In the genomic region with DNA sequence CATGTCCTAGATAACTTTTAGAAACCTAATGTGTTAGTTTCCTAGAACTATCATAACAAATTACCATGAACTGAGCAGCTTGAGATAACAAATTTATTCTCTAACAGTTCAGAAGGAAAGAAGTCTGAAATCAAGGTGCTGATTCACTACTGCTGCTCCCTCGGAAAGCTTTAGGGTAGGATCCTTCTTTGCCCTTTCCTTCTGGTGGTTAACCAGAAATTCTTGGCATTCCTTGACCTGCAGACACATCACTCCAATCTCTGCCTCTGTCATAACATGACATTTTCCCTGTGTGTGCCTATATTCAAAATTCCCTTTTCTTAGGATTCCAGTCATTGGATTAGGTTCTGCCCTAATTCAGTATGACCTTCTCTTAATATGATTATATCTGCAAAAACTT, we compare ENCODE assay signal across 16 cellular contexts.
DNase-seq lines count a peak whose midpoint lies in the region; ATAC-seq and TF ChIP-seq lines count a peak whose summit lies in the region.
"Had no signal": no experiment of that assay in that cellular context is flagged by ENCODE, and none has a peak within 500 bp of the region (broad histone marks: within the 10 kb centered on the region; RNA-seq: fewer than 3 reads in every experiment).

No MANE protein-coding gene starts in this region.

- peaks cover 24% of the 10 kb centered on the region for H3K4me1 Mint-ChIP-seq in osteocyte (ENCODE audit: unreplicated experiment)
- H3K4me1 Mint-ChIP-seq: CD8-positive, alpha-beta memory T cell had no signal

- H3K27ac ChIP-seq in RWPE2 (ENCODE audit: poor library complexity, severe bottlenecking) (peak overlapping the region; percentile 85), esophagus muscularis mucosa (replicated peaks in 1 of 4) (no peak overlapping the region)

- H3K36me3 Mint-ChIP-seq in osteocyte (ENCODE audit: unreplicated experiment): no peaks in the 10 kb centered on the region
- H3K36me3 Mint-ChIP-seq: activated naive CD4-positive, alpha-beta T cell treated with anti-CD3 and anti-CD28 coated beads, Interleukin-2, amount 50 U/mL, for 72 hours; CD8-positive, alpha-beta memory T cell had no signal

- intact Hi-C loops in esophagus muscularis mucosa (cut with DNase I): no loop called here

- no peak overlapping the region for H3K4me3 Mint-ChIP-seq in osteocyte (ENCODE audit: unreplicated experiment)
- H3K4me3 Mint-ChIP-seq: CD8-positive, alpha-beta memory T cell; nephron progenitor cell had no signal

- H3K9me3 ChIP-seq in RWPE2 (ENCODE audit: severe bottlenecking) (no peaks in the 10 kb centered on the region), esophagus muscularis mucosa (no peaks in the 10 kb centered on the region)

- DNase-seq in H4 (ENCODE audit: low spot score): peak; percentile 69
- peak; percentile 34 for DNase-seq in RWPE2 (ENCODE audit: low spot score)
- peak; percentile 64 for DNase-seq in epithelial cell of proximal tubule (ENCODE audit: low read depth)
- DNase-seq in osteocyte (ENCODE audit: extremely low spot score, unreplicated experiment): no peak
- no peak for DNase-seq in esophagus muscularis mucosa (ENCODE audit: extremely low spot score)
- DNase-seq in cerebellar cortex (ENCODE audit: low spot score): no peak
- no peak for DNase-seq in NCI-H748 (lab: John Stamatoyannopoulos, UW; ENCODE audit: unreplicated experiment)
- DNase-seq in GM13976 (ENCODE audit: low spot score): no peak
- DNase-seq: activated CD8-positive, alpha-beta memory T cell treated with anti-CD3 and anti-CD28 coated beads for 24 hours; CD8-positive, alpha-beta memory T cell; effector CD4-positive, alpha-beta T cell; MV-4-11; NCI-H774; nephron progenitor cell; stimulated activated CD4-positive, alpha-beta T cell treated with anti-CD3 and anti-CD28 coated beads, Interleukin-15, amount 100 ng/mL, for 24 hours had no signal

- no peaks in the 10 kb centered on the region for H3K27me3 ChIP-seq in RWPE2 (ENCODE audit: insufficient read depth, poor library complexity, severe bottlenecking)
- no peaks in the 10 kb centered on the region for H3K27me3 ChIP-seq in esophagus muscularis mucosa

- H3K27me3 Mint-ChIP-seq in osteocyte (ENCODE audit: unreplicated experiment): no peaks in the 10 kb centered on the region

- in situ Hi-C loops in GM13976 (cut with MboI; ENCODE audit: low sequenced_read_pairs, unreplicated experiment): no loop called here

- WGBS in esophagus muscularis mucosa: 70% methylated on average over 1 of the region's 1 CpG

- H3K36me3 ChIP-seq in RWPE2 (ENCODE audit: low read depth): no peaks in the 10 kb centered on the region
- H3K36me3 ChIP-seq in esophagus muscularis mucosa: no peaks in the 10 kb centered on the region

- H3K4me1 ChIP-seq in RWPE2 (ENCODE audit: insufficient read depth, poor library complexity, severe bottlenecking): peaks cover 57% of the 10 kb centered on the region
- H3K4me1 ChIP-seq in esophagus muscularis mucosa: no peaks in the 10 kb centered on the region

- ATAC-seq in RWPE2 (ENCODE audit: low read depth): peak; percentile 98
- ATAC-seq: activated naive CD4-positive, alpha-beta T cell treated with anti-CD3 and anti-CD28 coated beads, Interleukin-2, amount 50 U/mL, for 72 hours had no signal

- TF ChIP-seq POLR2A in esophagus muscularis mucosa (IDR thresholded peaks at IDR 0.05; ENCODE audit: low read depth): no peak

- H3K27ac Mint-ChIP-seq in osteocyte (ENCODE audit: unreplicated experiment): peak overlapping the region; percentile 69
- H3K27ac Mint-ChIP-seq: activated naive CD4-positive, alpha-beta T cell treated with anti-CD3 and anti-CD28 coated beads, Interleukin-2, amount 50 U/mL, for 72 hours; nephron progenitor cell had no signal

- no peak for TF ChIP-seq EP300 in esophagus muscularis mucosa (IDR thresholded peaks at IDR 0.05)

- no peak overlapping the region for H3K4me3 ChIP-seq in RWPE2 (ENCODE audit: severe bottlenecking)
- H3K4me3 ChIP-seq in epithelial cell of proximal tubule (ENCODE audit: low read depth, low read length): no peak overlapping the region
- H3K4me3 ChIP-seq in esophagus muscularis mucosa: no peak overlapping the region

- no peak for TF ChIP-seq CTCF in RWPE2 (IDR thresholded peaks at IDR 0.05; ENCODE audit: poor library complexity, severe bottlenecking)
- no peak for TF ChIP-seq CTCF in epithelial cell of proximal tubule (conservative IDR thresholded peaks at IDR 0.05; ENCODE audit: low read depth, low read length)
- no peak for TF ChIP-seq CTCF in osteocyte (IDR thresholded peaks at IDR 0.05)
- no peak for TF ChIP-seq CTCF in esophagus muscularis mucosa (IDR thresholded peaks at IDR 0.05)
- TF ChIP-seq CTCF in GM13976 (IDR thresholded peaks at IDR 0.05; ENCODE audit: borderline replicate concordance, control extremely low read depth, extremely low read depth, insufficient read depth, missing control alignments): no peak

- no peaks in the 10 kb centered on the region for H3K9me3 Mint-ChIP-seq in osteocyte (ENCODE audit: unreplicated experiment)
- H3K9me3 Mint-ChIP-seq: activated naive CD4-positive, alpha-beta T cell treated with anti-CD3 and anti-CD28 coated beads, Interleukin-2, amount 50 U/mL, for 72 hours; nephron progenitor cell had no signal

Comparison
In these comparisons a context has a peak if more than half of its experiments do, and no peak if none do; other contexts are left out.
1. DNase-seq: peak in H4 (single experiment), RWPE2 (single experiment) and epithelial cell of proximal tubule (single experiment); none in osteocyte (single experiment), esophagus muscularis mucosa (single experiment), cerebellar cortex (single experiment), NCI-H748 (single experiment) and GM13976 (single experiment).